35 cellular contexts compared by ENCODE assay signal in genomic region chr12:111321317-111321716, GRCh38.
"Had no signal": no experiment of that assay in that cellular context is flagged by ENCODE, and none has a peak within 500 bp of the region (broad histone marks: within the 10 kb centered on the region; RNA-seq: fewer than 3 reads in every experiment).

No MANE protein-coding gene starts in this region.

- DNase-seq: Karpas-422, Kasumi-1, MG63, MM.1S, MV-4-11, NCI-H1048, NCI-H1092, NCI-H1092 treated with DMSO at 0.1 percent for 48 hours, NCI-H1105, NCI-H1105 treated with DMSO at 0.1 percent for 48 hours, NCI-H1417, NCI-H1417 treated with DMSO at 0.1 percent for 48 hours, NCI-H1436, NCI-H1436 treated with DMSO at 0.1 percent for 48 hours, NCI-H146, NCI-H1694, NCI-H1694 treated with DMSO at 0.1 percent for 48 hours, NCI-H187, NCI-H187 treated with DMSO at 0.1 percent for 48 hours, NCI-H1930, NCI-H2029, NCI-H2029 treated with DMSO at 0.1 percent for 48 hours, NCI-H2081, NCI-H2081 treated with DMSO at 0.1 percent for 48 hours, NCI-H2107, NCI-H2171, NCI-H2171 treated with DMSO at 0.1 percent for 48 hours, NCI-H2227 treated with DMSO at 0.1 percent for 48 hours, NCI-H226, NCI-H345, NCI-H446, NCI-H446 treated with DMSO at 0.1 percent for 48 hours, NCI-H510A, NCI-H510A treated with DMSO at 0.1 percent for 48 hours, NCI-H524 had no signal

- H3K36me3 ChIP-seq: MG63 had no signal

- H3K9me3 ChIP-seq: MG63 had no signal

- H3K4me3 ChIP-seq: MG63 had no signal
